9 cellular contexts compared by ENCODE assay signal in the genomic region with DNA sequence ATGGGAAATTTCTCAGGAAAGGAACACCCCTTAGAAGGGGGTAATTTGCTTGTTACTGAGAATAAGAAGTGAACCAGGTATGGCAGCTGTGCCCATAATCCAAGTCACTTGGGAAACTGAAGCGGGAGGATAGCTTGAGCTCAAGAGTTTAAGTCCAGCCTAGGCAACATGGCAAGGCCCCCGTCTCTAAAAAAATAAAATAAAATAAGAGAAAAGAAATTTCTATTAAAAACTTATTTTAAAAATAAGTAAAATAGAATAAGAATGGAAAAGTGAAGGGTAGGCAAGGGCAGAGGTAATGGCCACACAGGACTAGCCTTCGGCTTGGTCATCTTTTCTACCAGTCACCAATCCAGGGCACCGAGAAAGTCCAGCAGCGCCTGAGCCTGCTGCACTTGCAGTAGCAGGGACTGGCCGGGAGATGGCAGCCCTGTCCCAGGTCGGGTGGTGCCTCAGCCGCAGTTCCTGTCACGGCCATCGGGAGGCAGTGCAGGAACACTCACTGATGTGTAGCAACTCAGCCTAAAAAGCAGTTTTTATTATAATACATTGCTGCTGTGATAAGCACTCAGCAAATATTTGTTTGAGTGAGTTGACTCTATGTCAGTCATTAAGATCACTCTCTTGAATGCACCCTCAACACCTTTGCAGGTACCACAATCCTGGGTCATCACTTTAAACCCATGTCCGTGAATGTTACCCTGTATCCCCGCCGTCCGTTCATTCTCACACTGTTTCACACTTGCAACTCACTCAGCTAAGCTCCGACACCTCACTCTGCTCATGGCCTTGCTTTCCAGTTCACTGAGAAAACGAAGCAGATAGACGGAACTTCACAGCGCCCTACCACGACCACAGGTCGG. TPM values are rescaled to one million over a fixed set of nuclear protein-coding genes. Genes with fewer than 3 reads are reported as not detected.
A peak's percentile ranks its signal among the peaks of the same experiment; 100 is the strongest.
DNase-seq lines count a peak whose midpoint lies in the region; ATAC-seq and TF ChIP-seq lines count a peak whose summit lies in the region.
"Had no signal": no experiment of that assay in that cellular context is flagged by ENCODE, and none has a peak within 500 bp of the region (broad histone marks: within the 10 kb centered on the region; RNA-seq: fewer than 3 reads in every experiment).

No MANE protein-coding gene starts in this region.

- peak overlapping the region in 1 of 3 donors; percentile 34 for H3K27ac Mint-ChIP-seq in CD4-positive, CD25-positive, alpha-beta regulatory T cell
- no peak overlapping the region for H3K27ac Mint-ChIP-seq in activated CD4-positive, alpha-beta memory T cell treated with anti-CD3 and anti-CD28 coated beads for 36 hours
- H3K27ac Mint-ChIP-seq: activated naive CD8-positive, alpha-beta T cell had no signal

- 54 to 57% methylated on average over 20 of the region's 20 CpGs for WGBS in lung, 2 donors

- no peak overlapping the region for H3K27ac ChIP-seq in CD4-positive, CD25-positive, alpha-beta regulatory T cell (ENCODE audit: insufficient read depth, low read length, poor library complexity, severe bottlenecking)
- H3K27ac ChIP-seq in lung (ENCODE audit: low read depth in 1 of 2, low read length in 1 of 2) = no peak overlapping the region

- peak; percentile 82 to 88 (median 82) for DNase-seq in CD4-positive, CD25-positive, alpha-beta regulatory T cell
- peak; percentile 87 for DNase-seq in NCI-H82 (lab: John Stamatoyannopoulos, UW)
- DNase-seq in activated CD4-positive, alpha-beta memory T cell treated with anti-CD3 and anti-CD28 coated beads for 36 hours = peak; percentile 92
- DNase-seq in effector CD4-positive, alpha-beta T cell = peak; percentile 92
- peak; percentile 92 for DNase-seq in lung (ENCODE audit: low spot score)
- DNase-seq in stimulated activated CD8-positive, alpha-beta memory T cell treated with anti-CD3 and anti-CD28 coated beads, Interleukin-15, amount 100 ng/mL, for 1 hour (ENCODE audit: low read depth) = peak; percentile 90

- ATAC-seq in CD4-positive, CD25-positive, alpha-beta regulatory T cell (ENCODE audit: low read depth in 2 of 2) = peak; percentile 100
- ATAC-seq in GM19328 (IDR thresholded peaks at IDR 0.05; ENCODE audit: unreplicated experiment) (peak; percentile 83), HG03457 (IDR thresholded peaks at IDR 0.05; ENCODE audit: unreplicated experiment) (peak; percentile 69), lung (ENCODE audit: insufficient read depth, low FRiP score) (peak; percentile 100)

- CTCF ChIA-PET in activated CD4-positive, alpha-beta memory T cell treated with anti-CD3 and anti-CD28 coated beads for 36 hours (lab: Charles Lee) = interaction anchor here (0.6 to 10.9 kb wide), 45 partner anchors 14 to 1937 kb away, joined by 3 to 140 read pairs (median 4); a partner anchor contains a TSS

- no peaks in the 10 kb centered on the region for H3K9me3 Mint-ChIP-seq in CD4-positive, CD25-positive, alpha-beta regulatory T cell
- H3K9me3 Mint-ChIP-seq in activated CD4-positive, alpha-beta memory T cell treated with anti-CD3 and anti-CD28 coated beads for 36 hours = no peaks in the 10 kb centered on the region

- POLR2A ChIA-PET in activated CD4-positive, alpha-beta memory T cell treated with anti-CD3 and anti-CD28 coated beads for 36 hours (lab: Charles Lee) = no interaction called here

- no peaks in the 10 kb centered on the region for H3K27me3 ChIP-seq in CD4-positive, CD25-positive, alpha-beta regulatory T cell (ENCODE audit: control insufficient read depth, insufficient read depth, low read length)
- no peaks in the 10 kb centered on the region for H3K27me3 ChIP-seq in lung (ENCODE audit: control insufficient read depth, insufficient read depth)

- H3K27me3 Mint-ChIP-seq in CD4-positive, CD25-positive, alpha-beta regulatory T cell = no peaks in the 10 kb centered on the region
- no peaks in the 10 kb centered on the region for H3K27me3 Mint-ChIP-seq in activated CD4-positive, alpha-beta memory T cell treated with anti-CD3 and anti-CD28 coated beads for 36 hours
- H3K27me3 Mint-ChIP-seq: activated naive CD8-positive, alpha-beta T cell had no signal

- H3K4me3 ChIP-seq in CD4-positive, CD25-positive, alpha-beta regulatory T cell (ENCODE audit: low read depth, low read length) = no peak overlapping the region
- H3K4me3 ChIP-seq in lung = no peak overlapping the region

- no peaks in the 10 kb centered on the region for H3K36me3 Mint-ChIP-seq in CD4-positive, CD25-positive, alpha-beta regulatory T cell
- H3K36me3 Mint-ChIP-seq in activated CD4-positive, alpha-beta memory T cell treated with anti-CD3 and anti-CD28 coated beads for 36 hours = no peaks in the 10 kb centered on the region
- H3K36me3 Mint-ChIP-seq: activated naive CD8-positive, alpha-beta T cell had no signal

- TF ChIP-seq CTCF in lung (IDR thresholded peaks at IDR 0.05; ENCODE audit: control extremely low read depth, extremely low read depth) = peak; percentile 100

- H3K4me1 ChIP-seq in CD4-positive, CD25-positive, alpha-beta regulatory T cell (ENCODE audit: control insufficient read depth, insufficient read depth, low read length, poor library complexity, severe bottlenecking) = no peaks in the 10 kb centered on the region
- no peaks in the 10 kb centered on the region for H3K4me1 ChIP-seq in lung (ENCODE audit: control insufficient read depth in 2 of 2, insufficient read depth in 2 of 2, low read length in 2 of 2)

- no peaks in the 10 kb centered on the region for H3K9me3 ChIP-seq in CD4-positive, CD25-positive, alpha-beta regulatory T cell (ENCODE audit: control insufficient read depth in 2 of 2, low read length in 2 of 2)
- no peaks in the 10 kb centered on the region for H3K9me3 ChIP-seq in lung (ENCODE audit: control insufficient read depth in 2 of 2, insufficient read depth in 1 of 2, low read length in 1 of 2)

- no peaks in the 10 kb centered on the region for H3K36me3 ChIP-seq in CD4-positive, CD25-positive, alpha-beta regulatory T cell (ENCODE audit: control insufficient read depth, insufficient read depth, low read length)
- H3K36me3 ChIP-seq in lung (ENCODE audit: control insufficient read depth in 2 of 2, insufficient read depth in 2 of 2, low read length in 2 of 2) = no peaks in the 10 kb centered on the region

- intact Hi-C loops in activated CD4-positive, alpha-beta memory T cell treated with anti-CD3 and anti-CD28 coated beads for 36 hours (cut with micrococcal nuclease) = loop anchor here (1.0 to 10.0 kb wide), 6 partner anchors 120 to 557 kb away; no protein-coding TSS in a partner anchor

- peaks cover 0 to 4% (median 1%) of the 10 kb centered on the region in 4 donors for H3K4me1 Mint-ChIP-seq in CD4-positive, CD25-positive, alpha-beta regulatory T cell
- no peaks in the 10 kb centered on the region for H3K4me1 Mint-ChIP-seq in activated CD4-positive, alpha-beta memory T cell treated with anti-CD3 and anti-CD28 coated beads for 36 hours (ENCODE audit: low read depth)

- no peak overlapping the region for H3K4me3 Mint-ChIP-seq in CD4-positive, CD25-positive, alpha-beta regulatory T cell
- no peak overlapping the region for H3K4me3 Mint-ChIP-seq in activated CD4-positive, alpha-beta memory T cell treated with anti-CD3 and anti-CD28 coated beads for 36 hours
- H3K4me3 Mint-ChIP-seq: activated naive CD8-positive, alpha-beta T cell had no signal

RNA-seq across cellular contexts. Expression of a gene that starts 23.2 kb away (rescaled TPM):
- total RNA-seq in CD4-positive, CD25-positive, alpha-beta regulatory T cell = 0.22 TPM
- under 1 TPM in 2 of 4 donors, not detected in 2; 0.09 to 0.10 TPM for polyA plus RNA-seq in CD4-positive, CD25-positive, alpha-beta regulatory T cell
- not detected for total RNA-seq in activated CD4-positive, alpha-beta memory T cell treated with anti-CD3 and anti-CD28 coated beads for 36 hours
- total RNA-seq in lung = under 1 TPM in 1 of 2 donors, not detected in 1; 0.09 TPM
- under 1 TPM; 0.03 to 0.10 TPM for polyA plus RNA-seq in lung
